8 cellular contexts compared by ENCODE assay signal in the genomic region with DNA sequence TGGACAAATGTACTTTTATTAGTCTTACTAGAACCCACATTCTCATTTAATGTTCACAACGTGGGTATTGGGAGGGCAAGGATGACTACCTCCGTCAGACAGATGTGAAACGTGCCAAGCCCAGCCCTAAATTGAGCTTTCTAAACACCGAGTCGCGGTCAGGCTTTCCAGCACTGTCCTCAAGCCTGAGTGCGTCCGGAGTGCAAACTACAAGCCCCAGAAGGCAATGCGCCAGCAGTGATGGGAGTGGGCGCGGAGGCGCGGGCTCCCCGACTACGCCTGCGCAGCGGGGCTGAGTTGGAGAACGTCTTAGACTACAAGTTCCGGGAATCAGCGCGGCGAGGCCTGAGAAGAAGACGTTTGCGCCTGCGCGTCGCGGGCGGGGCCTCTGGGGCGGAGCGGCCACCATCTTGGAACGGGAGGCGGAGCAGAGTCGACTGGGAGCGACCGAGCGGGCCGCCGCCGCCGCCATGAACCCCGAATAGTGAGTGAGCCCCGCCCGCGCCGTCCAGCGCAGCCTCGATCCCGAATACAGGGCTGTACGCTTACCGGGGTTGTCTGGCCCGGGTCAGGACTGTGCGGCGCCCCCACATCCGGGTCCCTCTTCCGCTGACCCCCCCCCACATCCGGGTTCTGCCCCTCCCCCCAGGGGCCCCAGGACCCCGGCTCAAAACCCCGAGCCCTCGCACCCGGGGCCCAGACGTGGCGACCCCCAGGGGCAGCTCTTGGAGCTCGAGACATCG. TPM values are rescaled to one million over a fixed set of nuclear protein-coding genes. Genes with fewer than 3 reads are reported as not detected.
DNase-seq lines count a peak whose midpoint lies in the region; ATAC-seq lines count a peak whose summit lies in the region.

A gene (plus strand): TSS at position 430 of the 743 bp plus-strand sequence. CDS start 41 bp downstream, at position 471.

- H3K4me3 Mint-ChIP-seq in IgD-negative memory B cell = peak within 1 kb of the TSS; percentile 91 to 96 (median 94)

- DNase-seq in DMS 273 treated with DMSO at 0.1 percent for 48 hours (lab: John Stamatoyannopoulos, UW) (peak; percentile 92), OCI-M2 (lab: John Stamatoyannopoulos, UW; ENCODE audit: unreplicated experiment) (peak; percentile 84), activated T-cell treated with anti-CD3 and anti-CD28 coated beads for 4 hours (peak; percentile 99), epidermal melanocyte (ENCODE audit: insufficient read length, low spot score) (peak; percentile 96), middle frontal gyrus (ENCODE audit: extremely low spot score, low spot score) (peak; percentile 100)
- peak; percentile 100 for DNase-seq in stimulated activated CD8-positive, alpha-beta memory T cell treated with anti-CD3 and anti-CD28 coated beads, Interleukin-2, amount 100 ng/mL, for 48 hours (ENCODE audit: low read depth in 2 of 2)

- H3K36me3 Mint-ChIP-seq in IgD-negative memory B cell = peaks cover 2% of the 10 kb centered on the region

- no peaks in the 10 kb centered on the region for H3K27me3 Mint-ChIP-seq in IgD-negative memory B cell

- H3K27ac Mint-ChIP-seq in IgD-negative memory B cell = peak within 1 kb of the TSS; percentile 96 to 99 (median 97)

- no peaks in the 10 kb centered on the region for H3K9me3 Mint-ChIP-seq in IgD-negative memory B cell

- peak; percentile 75 for ATAC-seq in GM21529 (IDR thresholded peaks at IDR 0.05; ENCODE audit: unreplicated experiment)

- H3K4me1 Mint-ChIP-seq in IgD-negative memory B cell = peaks cover 6 to 23% (median 17%) of the 10 kb centered on the region in 3 donors

RNA-seq across cellular contexts. Expression of the gene that starts here (rescaled TPM):
- 14.8 TPM for polyA plus RNA-seq in IgD-negative memory B cell

Comparison
In these comparisons a context has a peak if more than half of its experiments do, and no peak if none do; other contexts are left out.
1. Peak in every context shown above with its lines: DNase-seq and ATAC-seq.